ENCODE assay signal across 11 cellular contexts in the genomic region with DNA sequence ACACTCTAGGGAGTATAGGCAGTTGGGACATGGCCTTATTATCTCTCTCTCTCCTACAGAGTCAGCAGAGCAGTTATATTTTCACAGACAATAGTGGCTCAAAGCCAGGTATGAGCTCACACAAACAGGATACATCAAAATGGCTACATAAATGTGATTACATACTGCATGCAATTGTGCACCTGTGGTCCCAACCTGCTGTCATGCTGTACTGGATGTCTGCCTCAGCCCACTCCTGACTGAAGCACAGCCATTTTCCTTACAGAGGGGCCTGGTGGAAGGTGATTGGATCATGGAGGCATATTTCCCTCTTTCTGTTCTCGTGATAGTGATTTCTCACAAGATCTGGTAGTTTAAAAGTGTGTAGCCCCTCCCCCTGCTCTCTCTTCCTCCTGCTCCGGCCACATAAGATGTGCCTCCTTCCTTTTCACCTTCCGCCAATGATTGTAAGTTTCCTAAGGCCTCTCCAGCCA. TPM values are rescaled to one million over a fixed set of nuclear protein-coding genes. Genes with fewer than 3 reads are reported as not detected.
A peak's percentile ranks its signal among the peaks of the same experiment; 100 is the strongest.
DNase-seq lines count a peak whose midpoint lies in the region; ATAC-seq and TF ChIP-seq lines count a peak whose summit lies in the region.
"Had no signal": no experiment of that assay in that cellular context is flagged by ENCODE, and none has a peak within 500 bp of the region (broad histone marks: within the 10 kb centered on the region; RNA-seq: fewer than 3 reads in every experiment).

No MANE protein-coding gene starts in this region.

- no peaks in the 10 kb centered on the region for H3K27me3 ChIP-seq in prostate gland (replicated peaks; ENCODE audit: insufficient read depth)

- no peaks in the 10 kb centered on the region for H3K36me3 ChIP-seq in prostate gland

- H3K27ac ChIP-seq in prostate gland, result no peak overlapping the region

- ATAC-seq in HG03565 (IDR thresholded peaks at IDR 0.05; ENCODE audit: unreplicated experiment), result no peak

- TF ChIP-seq CTCF in nephron (IDR thresholded peaks at IDR 0.05; ENCODE audit: unreplicated experiment in 3 of 3) (no peak), prostate gland (IDR thresholded peaks at IDR 0.05) (no peak)

- no peaks in the 10 kb centered on the region for H3K9me3 ChIP-seq in prostate gland

- intact Hi-C loops in prostate gland (cut with DNase I), result no loop called here

- no peak for TF ChIP-seq POLR2A in prostate gland (IDR thresholded peaks at IDR 0.05)

- WGBS in prostate gland, result 72% methylated on average over 3 of the region's 3 CpGs

- no peak overlapping the region for H3K4me3 Mint-ChIP-seq in nephron
- H3K4me3 Mint-ChIP-seq: endodermal cell had no signal

- H3K4me3 ChIP-seq in prostate gland, result no peak overlapping the region

- H3K4me1 ChIP-seq in prostate gland (replicated peaks), result no peaks in the 10 kb centered on the region

- no peaks in the 10 kb centered on the region for H3K4me1 Mint-ChIP-seq in nephron

- peak overlapping the region in 2 of 3 experiments; percentile 11 to 12 for H3K27ac Mint-ChIP-seq in nephron
- H3K27ac Mint-ChIP-seq: endodermal cell had no signal

- peak; percentile 12 for DNase-seq in activated CD4-positive, alpha-beta T cell treated with anti-CD3 and anti-CD28 coated beads for 48 hours
- no peak for DNase-seq in activated CD4-positive, alpha-beta T cell treated with anti-CD3 and anti-CD28 coated beads, Interleukin-2, amount 50 U/mL, for 4 hours
- DNase-seq in NCI-H2171 treated with DMSO at 0.1 percent for 48 hours (lab: John Stamatoyannopoulos, UW), result peak; percentile 80
- peak; percentile 34 for DNase-seq in central memory CD4-positive, alpha-beta T cell
- DNase-seq in LoVo (ENCODE audit: low spot score), result no peak
- no peak for DNase-seq in prostate gland (ENCODE audit: low spot score)
- DNase-seq: DMS153, endodermal cell, KG1 had no signal

- H3K9me3 Mint-ChIP-seq in nephron, result peaks cover 7% of the 10 kb centered on the region

- H3K36me3 Mint-ChIP-seq in nephron (ENCODE audit: low read depth), result peaks cover 8% of the 10 kb centered on the region

- peaks cover 3% of the 10 kb centered on the region for H3K27me3 Mint-ChIP-seq in nephron (ENCODE audit: low read depth)

RNA-seq across cellular contexts. Expression of a gene that starts 37.0 kb away (rescaled TPM):
- 10 to 100 TPM; 24.9 to 72.2 TPM for total RNA-seq in prostate gland

Comparison
In these comparisons a context has a peak if more than half of its experiments do, and no peak if none do; other contexts are left out.
1. DNase-seq: peak in activated CD4-positive, alpha-beta T cell treated with anti-CD3 and anti-CD28 coated beads for 48 hours (single experiment), NCI-H2171 treated with DMSO at 0.1 percent for 48 hours (single experiment) and central memory CD4-positive, alpha-beta T cell (single experiment); none in activated CD4-positive, alpha-beta T cell treated with anti-CD3 and anti-CD28 coated beads, Interleukin-2, amount 50 U/mL, for 4 hours (0 of 2), LoVo (single experiment) and prostate gland (single experiment).